ENCODE assay signal across 1 cellular context in genomic region chr2:174024524-174025270, GRCh38.
TF ChIP-seq lines count a peak whose summit lies in the region.

No MANE protein-coding gene starts in this region.

TF ChIP-seq in H1, 55 proteins besides CTCF, POLR2A, EP300 and RAD21:
- TF ChIP-seq MAX (IDR thresholded peaks at IDR 0.05) (no peak), ATF3 (IDR thresholded peaks at IDR 0.05; ENCODE audit: insufficient read depth, low read depth, low read length) (no peak), SRF (IDR thresholded peaks at IDR 0.05; ENCODE audit: low read depth, low read length) (no peak), TAF7 (optimal IDR thresholded peaks at IDR 0.05; ENCODE audit: borderline replicate concordance, low read depth, low read length) (no peak), BRCA1 (IDR thresholded peaks at IDR 0.05; ENCODE audit: low read depth, low read length) (no peak), MAFK (IDR thresholded peaks at IDR 0.05; ENCODE audit: low read depth, low read length) (no peak), YY1 (IDR thresholded peaks at IDR 0.05; ENCODE audit: low read depth, low read length) (no peak), JUN (IDR thresholded peaks at IDR 0.05; ENCODE audit: low read depth, low read length) (no peak), CHD7 (IDR thresholded peaks at IDR 0.05; ENCODE audit: insufficient replicate concordance, low read length) (no peak), GABPA (IDR thresholded peaks at IDR 0.05; ENCODE audit: borderline replicate concordance, insufficient read depth, low read length) (no peak), GTF2F1 (IDR thresholded peaks at IDR 0.05; ENCODE audit: borderline replicate concordance, low read depth, low read length) (no peak), RBBP5 (IDR thresholded peaks at IDR 0.05; ENCODE audit: borderline replicate concordance, low read depth, low read length) (no peak), CTBP2 (IDR thresholded peaks at IDR 0.05; ENCODE audit: borderline replicate concordance, insufficient read depth, insufficient read length, low read length) (no peak), TBP (IDR thresholded peaks at IDR 0.05; ENCODE audit: low read depth, low read length) (no peak), JUND (IDR thresholded peaks at IDR 0.05; ENCODE audit: low read length) (no peak)
